ENCODE assay signal across 15 cellular contexts in the genomic region with DNA sequence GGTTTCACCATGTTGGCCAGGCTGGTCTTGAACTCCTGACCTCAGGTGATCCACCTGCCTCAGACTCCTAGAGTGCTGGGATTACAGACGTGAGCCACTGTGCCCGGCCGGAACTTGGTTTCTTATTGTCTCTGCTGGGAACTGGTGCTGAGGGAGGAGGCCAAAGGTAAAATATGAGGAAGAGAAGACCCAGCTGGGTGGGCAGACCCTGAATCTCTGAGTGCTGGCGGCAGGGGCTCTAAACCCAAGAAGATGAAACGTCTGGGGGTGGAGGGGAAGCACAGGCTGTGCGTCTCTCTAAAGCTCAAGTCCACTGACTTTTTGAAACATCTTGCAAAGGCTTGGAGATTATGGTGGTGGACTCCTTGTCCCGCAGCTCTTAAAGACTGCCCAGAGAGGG.
DNase-seq lines count a peak whose midpoint lies in the region; TF ChIP-seq lines count a peak whose summit lies in the region.
"Had no signal": no experiment of that assay in that cellular context is flagged by ENCODE, and none has a peak within 500 bp of the region (broad histone marks: within the 10 kb centered on the region; RNA-seq: fewer than 3 reads in every experiment).

No MANE protein-coding gene starts in this region.

- no peaks in the 10 kb centered on the region for H3K9me3 Mint-ChIP-seq in osteocyte (ENCODE audit: unreplicated experiment)
- H3K9me3 Mint-ChIP-seq in mesothelial cell of epicardium = no peaks in the 10 kb centered on the region
- H3K9me3 Mint-ChIP-seq: CD8-positive, alpha-beta T cell; HFFc6 had no signal

- H3K4me3 Mint-ChIP-seq in osteocyte (ENCODE audit: unreplicated experiment) (no peak overlapping the region), mesothelial cell of epicardium (no peak overlapping the region)
- H3K4me3 Mint-ChIP-seq: B cell; CD8-positive, alpha-beta T cell; GM23338; HFFc6 had no signal

- H3K4me1 ChIP-seq in vagina = no peaks in the 10 kb centered on the region
- H3K4me1 ChIP-seq: BLaER1 treated with 17β-estradiol and CSF1 and Interleukin-3, amounts not matched to agents 10 nM and 100 nM had no signal

- no peak overlapping the region for H3K4me3 ChIP-seq in vagina
- H3K4me3 ChIP-seq: BLaER1 treated with 17β-estradiol and CSF1 and Interleukin-3, amounts not matched to agents 10 nM and 100 nM; GM23338 had no signal

- H3K27ac Mint-ChIP-seq in osteocyte (ENCODE audit: unreplicated experiment) (no peak overlapping the region), mesothelial cell of epicardium (no peak overlapping the region)
- H3K27ac Mint-ChIP-seq: B cell; CD8-positive, alpha-beta T cell; GM23338; HFFc6 had no signal

- no peaks in the 10 kb centered on the region for H3K36me3 Mint-ChIP-seq in osteocyte (ENCODE audit: unreplicated experiment)
- no peaks in the 10 kb centered on the region for H3K36me3 Mint-ChIP-seq in mesothelial cell of epicardium

- TF ChIP-seq CTCF in osteocyte (IDR thresholded peaks at IDR 0.05) (no peak), vagina (IDR thresholded peaks at IDR 0.05) (no peak), mesothelial cell of epicardium (IDR thresholded peaks at IDR 0.05; ENCODE audit: unreplicated experiment) (no peak)

- TF ChIP-seq POLR2A in vagina (IDR thresholded peaks at IDR 0.05) = no peak

- H3K36me3 ChIP-seq in vagina = no peaks in the 10 kb centered on the region
- H3K36me3 ChIP-seq: BLaER1 treated with 17β-estradiol and CSF1 and Interleukin-3, amounts not matched to agents 10 nM and 100 nM had no signal

- no peak overlapping the region for H3K27ac ChIP-seq in vagina
- H3K27ac ChIP-seq: BLaER1 treated with 17β-estradiol and CSF1 and Interleukin-3, amounts not matched to agents 10 nM and 100 nM had no signal

- peak; percentile 6 for DNase-seq in activated effector memory CD4-positive, alpha-beta T cell treated with anti-CD3 and anti-CD28 coated beads, Interleukin-2, amount 50 U/mL, for 16 hours
- DNase-seq in activated effector memory CD4-positive, alpha-beta T cell treated with Interleukin-2 at 50 U/mL for 16 hours = no peak
- DNase-seq in islet precursor cell (peak; percentile 22), osteocyte (ENCODE audit: extremely low spot score, unreplicated experiment) (peak; percentile 32), vagina (ENCODE audit: extremely low spot score in 2 of 2) (peak; percentile 40 to 85), iPS-NIHi7 (ENCODE audit: extremely low spot score) (no peak), mesothelial cell of epicardium (ENCODE audit: low spot score in 2 of 2, unreplicated experiment in 2 of 2) (no peak)
- DNase-seq: Calu3, DMS79 treated with DMSO at 0.1 percent for 48 hours, GF-D8, HFFc6 had no signal

- H3K27me3 Mint-ChIP-seq in osteocyte (ENCODE audit: unreplicated experiment) = no peaks in the 10 kb centered on the region
- peaks cover 50% of the 10 kb centered on the region for H3K27me3 Mint-ChIP-seq in mesothelial cell of epicardium (ENCODE audit: low read depth)

- H3K4me1 Mint-ChIP-seq in osteocyte (ENCODE audit: unreplicated experiment) (no peaks in the 10 kb centered on the region), mesothelial cell of epicardium (no peaks in the 10 kb centered on the region)
- H3K4me1 Mint-ChIP-seq: B cell, GM23338 had no signal

- intact Hi-C loops in vagina (cut with DNase I) = no loop called here

- H3K27me3 ChIP-seq in vagina = no peaks in the 10 kb centered on the region
- H3K27me3 ChIP-seq: BLaER1 treated with 17β-estradiol and CSF1 and Interleukin-3, amounts not matched to agents 10 nM and 100 nM had no signal

- H3K9me3 ChIP-seq in vagina = no peaks in the 10 kb centered on the region

Comparison
In these comparisons a context has a peak if more than half of its experiments do, and no peak if none do; other contexts are left out.
1. DNase-seq: peak in activated effector memory CD4-positive, alpha-beta T cell treated with anti-CD3 and anti-CD28 coated beads, Interleukin-2, amount 50 U/mL, for 16 hours (single experiment), islet precursor cell (single experiment), osteocyte (single experiment) and vagina (2 of 2); none in activated effector memory CD4-positive, alpha-beta T cell treated with Interleukin-2 at 50 U/mL for 16 hours (single experiment), iPS-NIHi7 (single experiment) and mesothelial cell of epicardium (0 of 2).